In the genomic region with DNA sequence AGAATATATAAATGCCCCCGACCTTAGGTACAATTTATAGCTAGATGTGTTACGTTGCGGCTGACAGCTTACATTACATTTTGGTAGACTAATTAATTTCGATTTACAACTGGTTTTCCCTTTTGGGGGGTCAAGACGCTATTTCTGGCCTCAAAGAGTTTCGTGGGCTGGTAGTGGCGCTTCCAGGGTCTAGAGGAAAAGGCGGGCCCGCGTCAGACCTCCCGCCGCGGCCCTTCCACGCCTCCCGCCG, we compare ENCODE assay signal across 8 cellular contexts. TPM values are rescaled to one million over a fixed set of nuclear protein-coding genes. Genes with fewer than 3 reads are reported as not detected.
DNase-seq lines count a peak whose midpoint lies in the region; ATAC-seq and TF ChIP-seq lines count a peak whose summit lies in the region.

No MANE protein-coding gene starts in this region.

- CTCF ChIA-PET in Panc1 (lab: Charles Lee), result interaction anchor here (0.7 to 1.7 kb wide), 4 partner anchors 14 to 546 kb away, joined by 3 to 13 read pairs (median 6); no protein-coding TSS in a partner anchor

- peak overlapping the region; percentile 85 for H3K27ac ChIP-seq in Panc1 (ENCODE audit: low read length)
- peak overlapping the region; percentile 90 to 93 for H3K27ac ChIP-seq in esophagus (ENCODE audit: low read depth in 2 of 2, low read length in 1 of 2)
- peak overlapping the region; percentile 88 to 94 for H3K27ac ChIP-seq in prostate gland

- 0 to 1% methylated on average over 16 of the region's 16 CpGs for WGBS in esophagus, 2 donors
- WGBS in prostate gland, result 0% methylated on average over 16 of the region's 16 CpGs

- no peaks in the 10 kb centered on the region; the same call in none of the 2 replicates for H3K36me3 ChIP-seq in Panc1 (ENCODE audit: control insufficient read depth, insufficient read depth, low read length)
- peaks cover 0 to under 1% of the 10 kb centered on the region in 2 donors for H3K36me3 ChIP-seq in esophagus (ENCODE audit: control insufficient read depth in 2 of 2, insufficient read depth in 2 of 2, low read length in 1 of 2)
- H3K36me3 ChIP-seq in prostate gland, result no peaks in the 10 kb centered on the region

- intact Hi-C loops in Panc1 (cut with micrococcal nuclease; ENCODE audit: unreplicated experiment) (loop anchor here (5.0 kb wide), 1 partner anchor 83 kb away; no protein-coding TSS in a partner anchor), prostate gland (cut with DNase I) (no loop called here)

- H3K27me3 ChIP-seq in Panc1 (ENCODE audit: control insufficient read depth, insufficient read depth, low read length) (no peaks in the 10 kb centered on the region), esophagus (ENCODE audit: control insufficient read depth in 1 of 2, insufficient read depth in 2 of 2, low read length in 2 of 2) (no peaks in the 10 kb centered on the region), prostate gland (replicated peaks; ENCODE audit: insufficient read depth) (no peaks in the 10 kb centered on the region)

- no peak for TF ChIP-seq POLR2A in prostate gland (IDR thresholded peaks at IDR 0.05)

- H3K4me3 ChIP-seq in Panc1 (ENCODE audit: low read depth in 2 of 2, low read length in 2 of 2) (peak overlapping the region; percentile 65 to 74), esophagus (ENCODE audit: low read depth in 1 of 2, low read length in 2 of 2) (peak overlapping the region; percentile 80 to 86), prostate gland (peak overlapping the region; percentile 74 to 76)

- in situ Hi-C loops in Panc1 (cut with HindIII; ENCODE audit: low pct_unique_long_range_greater_than_20kb, low sequenced_read_pairs), result no loop called here

- no peak for TF ChIP-seq CTCF in Panc1 (IDR thresholded peaks at IDR 0.05)
- TF ChIP-seq CTCF in prostate gland (IDR thresholded peaks at IDR 0.05), result no peak

- ATAC-seq in Panc1, result no peak

- BruUV-seq in Panc1 (replicated peaks; lab: Mats Ljungman, UMichigan), result no TSS peak

- POLR2A ChIA-PET in Panc1 (lab: Charles Lee), result interaction anchor here (0.7 to 0.8 kb wide), 2 partner anchors 9 to 634 kb away, joined by 3 to 11 read pairs; no protein-coding TSS in a partner anchor

- no peaks in the 10 kb centered on the region for H3K9me3 ChIP-seq in Panc1 (ENCODE audit: control insufficient read depth, insufficient read depth, low read depth, low read length)
- H3K9me3 ChIP-seq in esophagus (ENCODE audit: control insufficient read depth in 2 of 2, insufficient read depth in 1 of 2, low read depth in 1 of 2, low read length in 1 of 2), result no peaks in the 10 kb centered on the region
- no peaks in the 10 kb centered on the region for H3K9me3 ChIP-seq in prostate gland

- DNase-seq in GF-D8 (lab: John Stamatoyannopoulos, UW) (peak; percentile 50), Panc1 (ENCODE audit: low read depth, low spot score) (no peak), prostate gland (ENCODE audit: low spot score) (no peak), COLO668 (lab: John Stamatoyannopoulos, UW; ENCODE audit: unreplicated experiment) (no peak), NCI-H2029 treated with DMSO at 0.1 percent for 48 hours (lab: John Stamatoyannopoulos, UW) (no peak), NCI-H1105 treated with DMSO at 0.1 percent for 48 hours (lab: John Stamatoyannopoulos, UW) (no peak)
- DNase-seq in stimulated activated naive CD4-positive, alpha-beta T cell treated with Interleukin-2 at 50 U/mL for 16 hours (lab: John Stamatoyannopoulos, UW), result no peak

- H3K4me1 ChIP-seq in Panc1 (ENCODE audit: control insufficient read depth, insufficient read depth, low read length) (peaks cover 26% of the 10 kb centered on the region), esophagus (ENCODE audit: control insufficient read depth in 2 of 2, insufficient read depth in 2 of 2, low read length in 1 of 2) (peaks cover 0 to 6% of the 10 kb centered on the region in 2 donors), prostate gland (replicated peaks) (peaks cover 4% of the 10 kb centered on the region)

RNA-seq across cellular contexts. Expression of gene IFT25, which starts 0.4 kb away (rescaled TPM):
- 42.9 TPM for total RNA-seq in Panc1 (2021; ENCODE audit: unreplicated experiment)
- polyA plus RNA-seq in Panc1 (2012; ENCODE audit: insufficient read length), result 20.1 TPM
- 10 to 100 TPM; 18.9 to 23.7 TPM for polyA plus RNA-seq in esophagus
- 10 to 100 TPM; 13.7 to 18.9 TPM for total RNA-seq in prostate gland

RNA-seq across cellular contexts. Expression of gene LRRC42, which starts 1.0 kb away (rescaled TPM):
- total RNA-seq in Panc1 (2021; ENCODE audit: unreplicated experiment) (41.0 TPM), prostate gland (10 to 100 TPM; 21.1 to 31.8 TPM)
- 41.3 TPM for polyA plus RNA-seq in Panc1 (2012; ENCODE audit: insufficient read length)
- polyA plus RNA-seq in esophagus, result 10 to 100 TPM in 1 of 2 donors, 1 to 10 TPM in 1; 4.9 to 20.0 TPM

RNA-seq across cellular contexts. Expression of gene DIO1, which starts 51.1 kb away (rescaled TPM):
- total RNA-seq in Panc1 (2021; ENCODE audit: unreplicated experiment), result 0.28 TPM
- not detected for polyA plus RNA-seq in Panc1 (2012; ENCODE audit: insufficient read length)
- polyA plus RNA-seq in esophagus, result under 1 TPM; 0.04 to 0.31 TPM
- under 1 TPM in 1 of 2 donors, not detected in 1; 0.23 TPM for total RNA-seq in prostate gland

RNA-seq across cellular contexts. Expression of gene YIPF1, which starts 55.5 kb away (rescaled TPM):
- 21.4 TPM for total RNA-seq in Panc1 (2021; ENCODE audit: unreplicated experiment)
- polyA plus RNA-seq in Panc1 (2012; ENCODE audit: insufficient read length), result 17.2 TPM
- 10 to 100 TPM; 13.5 to 20.3 TPM for polyA plus RNA-seq in esophagus
- 100 to 1,000 TPM in 1 of 2 donors, 10 to 100 TPM in 1; 40.0 to 105 TPM for total RNA-seq in prostate gland
